ENCODE assay signal across 18 cellular contexts in the genomic region with DNA sequence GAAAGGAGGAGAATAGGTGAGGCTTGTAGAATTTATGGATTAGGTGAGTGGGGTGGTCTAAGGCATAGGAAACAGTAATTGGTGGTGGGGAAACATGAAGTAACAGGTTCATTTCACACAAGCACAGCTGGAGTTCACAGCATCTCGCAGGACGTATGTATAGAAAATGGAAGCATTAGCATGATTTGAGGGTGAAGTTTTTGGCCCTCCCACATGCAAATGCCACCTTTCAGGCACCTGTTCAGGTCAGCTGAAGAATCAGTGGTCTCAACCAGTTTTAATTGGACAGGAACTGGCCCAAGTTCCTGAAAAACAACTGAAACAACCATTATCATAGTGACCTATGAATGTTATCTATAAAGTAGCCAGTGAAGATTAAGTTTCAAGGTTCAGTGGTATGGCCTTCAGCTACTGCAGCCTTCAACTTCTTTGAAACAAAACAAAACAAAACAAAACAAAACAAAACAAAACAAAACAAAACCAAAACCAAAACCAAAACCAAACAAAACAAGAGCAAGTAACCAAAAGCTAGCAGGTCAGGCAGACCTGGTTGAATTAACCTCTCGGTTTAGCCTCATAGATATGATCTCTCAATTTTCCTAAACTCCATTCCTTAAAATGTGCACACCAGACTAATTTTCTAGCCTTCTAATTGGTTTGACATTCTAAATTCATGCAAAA.
DNase-seq lines count a peak whose midpoint lies in the region; ATAC-seq and TF ChIP-seq lines count a peak whose summit lies in the region.
"Had no signal": no experiment of that assay in that cellular context is flagged by ENCODE, and none has a peak within 500 bp of the region (broad histone marks: within the 10 kb centered on the region; RNA-seq: fewer than 3 reads in every experiment).

No MANE protein-coding gene starts in this region.

- H4K20me1 ChIP-seq in MM.1S (ENCODE audit: insufficient read depth, low read length) = no peaks in the 10 kb centered on the region
- H4K20me1 ChIP-seq: BLaER1 treated with 17β-estradiol and CSF1 and Interleukin-3, amounts not matched to agents 10 nM and 100 nM had no signal

- H3K4me3 Mint-ChIP-seq in progenitor cell of endocrine pancreas (ENCODE audit: low read depth) = no peak overlapping the region
- H3K4me3 Mint-ChIP-seq: CD4-positive, alpha-beta T cell; H9 had no signal

- no peaks in the 10 kb centered on the region for H3K4me1 ChIP-seq in MM.1S (ENCODE audit: low read length)
- H3K4me1 ChIP-seq: BLaER1 treated with 17β-estradiol and CSF1 and Interleukin-3, amounts not matched to agents 10 nM and 100 nM had no signal

- H3K27ac Mint-ChIP-seq in progenitor cell of endocrine pancreas = peak overlapping the region; percentile 25
- H3K27ac Mint-ChIP-seq: CD4-positive, alpha-beta T cell had no signal

- H3K9me2 ChIP-seq in MM.1S (replicated peaks; ENCODE audit: insufficient read depth, low read length) = no peaks in the 10 kb centered on the region

- H3K79me2 ChIP-seq in MM.1S (ENCODE audit: low read length) = no peaks in the 10 kb centered on the region

- intact Hi-C loops in Right ventricle myocardium inferior (cut with DNase I) = no loop called here

- H3K27me3 ChIP-seq in MM.1S (replicated peaks; ENCODE audit: insufficient read depth, low read length) = no peaks in the 10 kb centered on the region
- H3K27me3 ChIP-seq: BLaER1 treated with 17β-estradiol and CSF1 and Interleukin-3, amounts not matched to agents 10 nM and 100 nM had no signal

- no peaks in the 10 kb centered on the region for H3K9me3 ChIP-seq in MM.1S (replicated peaks; ENCODE audit: insufficient read depth, low read length)
- H3K9me3 ChIP-seq: BLaER1 treated with 17β-estradiol and CSF1 and Interleukin-3, amounts not matched to agents 10 nM and 100 nM had no signal

- H3K4me3 ChIP-seq in MM.1S (ENCODE audit: low read length) = peak overlapping the region; percentile 55
- H3K4me3 ChIP-seq: BLaER1 treated with 17β-estradiol and CSF1 and Interleukin-3, amounts not matched to agents 10 nM and 100 nM had no signal

- H3K27ac ChIP-seq in MM.1S (ENCODE audit: low read length) (peak overlapping the region; percentile 69; the same call in 1 of the 2 replicates), caudate nucleus (ENCODE audit: low read depth, low read length) (no peak overlapping the region)
- H3K27ac ChIP-seq: 22Rv1; BLaER1 treated with 17β-estradiol and CSF1 and Interleukin-3, amounts not matched to agents 10 nM and 100 nM had no signal

- peaks cover 5% of the 10 kb centered on the region; the same call in 1 of the 2 replicates for H3F3A ChIP-seq in MM.1S (ENCODE audit: insufficient read depth, low read length)

- H3K9ac ChIP-seq in MM.1S (ENCODE audit: low read length) = peak overlapping the region; percentile 31; the same call in 1 of the 2 replicates
- H3K9ac ChIP-seq: BLaER1 treated with 17β-estradiol and CSF1 and Interleukin-3, amounts not matched to agents 10 nM and 100 nM had no signal

- H3K36me3 Mint-ChIP-seq in progenitor cell of endocrine pancreas (ENCODE audit: insufficient read depth) = no peaks in the 10 kb centered on the region

- peak overlapping the region; percentile 82 for H3K4me2 ChIP-seq in MM.1S (ENCODE audit: low read depth, low read length)
- H3K4me2 ChIP-seq: BLaER1 treated with 17β-estradiol and CSF1 and Interleukin-3, amounts not matched to agents 10 nM and 100 nM had no signal

- peak overlapping the region; percentile 69 for H2AFZ ChIP-seq in MM.1S (ENCODE audit: low read length)

- no peaks in the 10 kb centered on the region for H3K9me3 Mint-ChIP-seq in progenitor cell of endocrine pancreas (ENCODE audit: low read depth)
- H3K9me3 Mint-ChIP-seq: CD4-positive, alpha-beta T cell; H9 had no signal

- DNase-seq in NCI-H2107 treated with DMSO at 0.1 percent for 48 hours (lab: John Stamatoyannopoulos, UW; ENCODE audit: unreplicated experiment) (peak; percentile 9), NCI-H2107 (lab: John Stamatoyannopoulos, UW) (no peak), MM.1S (peak; percentile 83), progenitor cell of endocrine pancreas (ENCODE audit: low spot score, unreplicated experiment) (no peak), caudate nucleus (lab: John Stamatoyannopoulos, UW) (no peak), Right ventricle myocardium inferior (ENCODE audit: missing footprints) (no peak), NCI-H510A treated with DMSO at 0.1 percent for 48 hours (lab: John Stamatoyannopoulos, UW) (no peak)
- DNase-seq: AML-193; Calu3; CD4-positive, alpha-beta T cell; DMS79; GOT3; H9; IMR-90; KBM-7 had no signal

- TF ChIP-seq CTCF in MM.1S (IDR thresholded peaks at IDR 0.05; ENCODE audit: low read length) (no peak), progenitor cell of endocrine pancreas (IDR thresholded peaks at IDR 0.05; ENCODE audit: unreplicated experiment) (no peak)

- no peaks in the 10 kb centered on the region for H3K36me3 ChIP-seq in MM.1S (replicated peaks; ENCODE audit: insufficient read depth, low read length)
- H3K36me3 ChIP-seq: BLaER1 treated with 17β-estradiol and CSF1 and Interleukin-3, amounts not matched to agents 10 nM and 100 nM had no signal

- H3K27me3 Mint-ChIP-seq in progenitor cell of endocrine pancreas = no peaks in the 10 kb centered on the region
- H3K27me3 Mint-ChIP-seq: CD4-positive, alpha-beta T cell had no signal

- ATAC-seq in GM21717 (IDR thresholded peaks at IDR 0.05; ENCODE audit: unreplicated experiment) (peak; percentile 64), Right ventricle myocardium inferior (no peak)

- no peaks in the 10 kb centered on the region for H3K4me1 Mint-ChIP-seq in progenitor cell of endocrine pancreas (ENCODE audit: low read depth)
- H3K4me1 Mint-ChIP-seq: H9 had no signal

Comparison
In these comparisons a context has a peak if more than half of its experiments do, and no peak if none do; other contexts are left out.
1. DNase-seq: peak in NCI-H2107 treated with DMSO at 0.1 percent for 48 hours (single experiment) and MM.1S (single experiment); none in NCI-H2107 (single experiment), progenitor cell of endocrine pancreas (single experiment), caudate nucleus (0 of 61), Right ventricle myocardium inferior (single experiment) and NCI-H510A treated with DMSO at 0.1 percent for 48 hours (single experiment).